17 cellular contexts compared by ENCODE assay signal in the genomic region with DNA sequence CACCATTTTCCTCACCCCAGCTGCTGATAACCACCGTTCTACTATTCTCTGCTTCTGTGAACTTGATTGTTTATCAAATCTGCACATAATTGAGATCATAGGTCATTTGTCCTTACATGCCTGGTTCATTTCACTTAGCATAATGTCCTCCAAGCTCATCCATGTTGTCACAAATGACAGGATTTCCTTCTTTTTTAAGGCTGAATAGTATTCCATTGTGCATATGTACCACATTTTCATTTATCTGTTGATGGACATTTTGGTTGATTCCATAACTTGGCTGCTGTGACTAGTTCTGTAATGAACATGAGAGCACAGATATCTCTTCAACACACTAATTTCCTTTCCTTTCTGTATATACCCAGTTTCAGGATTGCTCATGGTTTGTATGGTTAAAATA.
DNase-seq lines count a peak whose midpoint lies in the region; ATAC-seq, FAIRE-seq and TF ChIP-seq lines count a peak whose summit lies in the region.
"Had no signal": no experiment of that assay in that cellular context is flagged by ENCODE, and none has a peak within 500 bp of the region (broad histone marks: within the 10 kb centered on the region; RNA-seq: fewer than 3 reads in every experiment).

No MANE protein-coding gene starts in this region.

- H3K9me3 ChIP-seq in Panc1 (ENCODE audit: control insufficient read depth, insufficient read depth, low read depth, low read length) (no peaks in the 10 kb centered on the region), K562 (replicated peaks; ENCODE audit: control insufficient read depth, insufficient read depth, low read depth, low read length) (no peaks in the 10 kb centered on the region)
- H3K9me3 ChIP-seq: BE2C had no signal

- no peaks in the 10 kb centered on the region for H3K36me3 ChIP-seq in Panc1 (ENCODE audit: control insufficient read depth, insufficient read depth, low read length)
- no peaks in the 10 kb centered on the region for H3K36me3 ChIP-seq in K562 (ENCODE audit: control insufficient read depth, insufficient read depth, low read length)
- H3K36me3 ChIP-seq: BE2C had no signal

- H3K9me3 Mint-ChIP-seq in stimulated activated naive CD8-positive, alpha-beta T cell treated with anti-CD3 and anti-CD28 coated beads, Interleukin-15, amount 100 ng/mL, for 72 hours, result peaks cover 0 to 5% of the 10 kb centered on the region in 2 donors
- H3K9me3 Mint-ChIP-seq in chondrocyte (ENCODE audit: low read depth), result no peaks in the 10 kb centered on the region
- H3K9me3 Mint-ChIP-seq: CD8-positive, alpha-beta memory T cell; H9 had no signal

- CTCF ChIA-PET in Panc1 (lab: Charles Lee) (no interaction called here), K562 (lab: Yijun Ruan, JAX; ENCODE audit: low intra/inter-chr PET ratio) (no interaction called here)

- no peak overlapping the region for H3K27ac Mint-ChIP-seq in stimulated activated naive CD8-positive, alpha-beta T cell treated with anti-CD3 and anti-CD28 coated beads, Interleukin-15, amount 100 ng/mL, for 72 hours
- H3K27ac Mint-ChIP-seq in chondrocyte (ENCODE audit: unreplicated experiment), result no peak overlapping the region
- H3K27ac Mint-ChIP-seq: CD4-positive, CD25-positive, alpha-beta regulatory T cell; H9 had no signal

- FAIRE-seq in K562 (lab: Jason Lieb, UNC) (no peak), urothelium cell line (lab: Jason Lieb, UNC) (peak; percentile 77), D721Med (lab: Jason Lieb, UNC) (no peak)
- FAIRE-seq: G401.6 had no signal

- H3K4me2 ChIP-seq in K562 (ENCODE audit: insufficient read depth, low read length), result no peak overlapping the region

- no peak for TF ChIP-seq EP300 in K562 (IDR thresholded peaks at IDR 0.05; ENCODE audit: low read length)

- ATAC-seq in stimulated activated naive CD8-positive, alpha-beta T cell treated with anti-CD3 and anti-CD28 coated beads, Interleukin-15, amount 100 ng/mL, for 72 hours, result peak; percentile 48
- no peak for ATAC-seq in stimulated activated naive CD8-positive, alpha-beta T cell treated with anti-CD3 and anti-CD28 coated beads, Interleukin-15, Interleukin-2, amounts not matched to agents 100 U/mL and 50 U/mL, for 24 hours
- ATAC-seq in Panc1, result no peak
- ATAC-seq in K562, result no peak
- no peak for ATAC-seq in HG02970 (IDR thresholded peaks at IDR 0.05; ENCODE audit: low FRiP score, unreplicated experiment)

- H3K4me3 ChIP-seq in Panc1 (ENCODE audit: low read depth in 2 of 2, low read length in 2 of 2) (no peak overlapping the region), K562 (no peak overlapping the region)

- H2AFZ ChIP-seq in K562 (ENCODE audit: low read depth, low read length), result no peak overlapping the region

- no peak for TF ChIP-seq RAD21 in K562 (CRISPR knock-in tag; conservative IDR thresholded peaks at IDR 0.05 in 1 of 2, IDR thresholded peaks at IDR 0.05 in 1 of 2)

- H3K27ac ChIP-seq in Panc1 (ENCODE audit: low read length), result peak overlapping the region; percentile 34; the same call in 1 of the 2 replicates
- H3K27ac ChIP-seq in K562 (ENCODE audit: extremely low read depth, low read depth, low read length), result no peak overlapping the region

- H3K79me2 ChIP-seq in K562 (ENCODE audit: control insufficient read depth, insufficient read depth, low read length), result no peaks in the 10 kb centered on the region

- 10% methylated on average over 1 of the region's 1 CpG for WGBS in K562 (ENCODE audit: insufficient coverage, low coverage, missing lambda C conversion rate)

- no peaks in the 10 kb centered on the region for H3K4me1 Mint-ChIP-seq in stimulated activated naive CD8-positive, alpha-beta T cell treated with anti-CD3 and anti-CD28 coated beads, Interleukin-15, amount 100 ng/mL, for 72 hours
- H3K4me1 Mint-ChIP-seq in chondrocyte (ENCODE audit: low read depth), result no peaks in the 10 kb centered on the region
- H3K4me1 Mint-ChIP-seq: CD4-positive, CD25-positive, alpha-beta regulatory T cell; CD8-positive, alpha-beta memory T cell had no signal

- H3K4me1 ChIP-seq in Panc1 (ENCODE audit: control insufficient read depth, insufficient read depth, low read length) (no peaks in the 10 kb centered on the region), K562 (replicated peaks in 1 of 2; ENCODE audit: control insufficient read depth in 2 of 2, insufficient read depth in 2 of 2, low read length in 2 of 2) (peaks cover 4 to 11% of the 10 kb centered on the region in 2 experiments; a peak in 3 of 5 replicates)

- H3K9ac ChIP-seq in K562 (ENCODE audit: insufficient read depth in 1 of 2, low read depth in 2 of 2, low read length in 2 of 2), result no peak overlapping the region

- peaks cover 6% of the 10 kb centered on the region for H3K36me3 Mint-ChIP-seq in chondrocyte (ENCODE audit: low read depth)

- POLR2A ChIA-PET in Panc1 (lab: Charles Lee), result no interaction called here
- POLR2A ChIA-PET in K562 (lab: Yijun Ruan, JAX), result interaction anchor here (1.0 to 1.1 kb wide), 2 partner anchors 44 to 55 kb away, joined by 3 read pairs; no protein-coding TSS in a partner anchor

- no peaks in the 10 kb centered on the region for H3K27me3 Mint-ChIP-seq in stimulated activated naive CD8-positive, alpha-beta T cell treated with anti-CD3 and anti-CD28 coated beads, Interleukin-15, amount 100 ng/mL, for 72 hours
- no peaks in the 10 kb centered on the region for H3K27me3 Mint-ChIP-seq in chondrocyte (ENCODE audit: low read depth)
- H3K27me3 Mint-ChIP-seq: CD4-positive, CD25-positive, alpha-beta regulatory T cell; CD8-positive, alpha-beta memory T cell had no signal

- no peak overlapping the region for H3K4me3 Mint-ChIP-seq in stimulated activated naive CD8-positive, alpha-beta T cell treated with anti-CD3 and anti-CD28 coated beads, Interleukin-15, amount 100 ng/mL, for 72 hours
- H3K4me3 Mint-ChIP-seq in chondrocyte (ENCODE audit: unreplicated experiment), result no peak overlapping the region
- H3K4me3 Mint-ChIP-seq: CD4-positive, CD25-positive, alpha-beta regulatory T cell; CD8-positive, alpha-beta memory T cell; H9 had no signal

- H3K27me3 ChIP-seq in Panc1 (ENCODE audit: control insufficient read depth, insufficient read depth, low read length) (no peaks in the 10 kb centered on the region), K562 (ENCODE audit: control insufficient read depth in 2 of 2, insufficient read depth in 2 of 2, low read length in 2 of 2) (no peaks in the 10 kb centered on the region)
- H3K27me3 ChIP-seq: BE2C had no signal

- in situ Hi-C loops in Panc1 (cut with HindIII; ENCODE audit: low pct_unique_long_range_greater_than_20kb, low sequenced_read_pairs) (no loop called here), K562 (cut with MboI) (no loop called here)

- DNase-seq in stimulated activated naive CD8-positive, alpha-beta T cell treated with anti-CD3 and anti-CD28 coated beads, Interleukin-15, amount 100 ng/mL, for 72 hours, result no peak
- DNase-seq in stimulated activated naive CD8-positive, alpha-beta T cell treated with anti-CD3 and anti-CD28 coated beads, Interleukin-15, Interleukin-2, amounts not matched to agents 100 U/mL and 50 U/mL, for 24 hours, result no peak
- DNase-seq in Panc1 (ENCODE audit: low read depth, low spot score), result no peak
- no peak for DNase-seq in K562 (ENCODE audit: extremely low read depth in 1 of 4, low spot score in 3 of 4)
- DNase-seq in urothelium cell line (ENCODE audit: low spot score), result no peak
- DNase-seq in D721Med (ENCODE audit: insufficient read length, low spot score), result no peak
- DNase-seq in chondrocyte (ENCODE audit: low spot score), result no peak
- DNase-seq: ACHN; BE2C; C1 segment of cervical spinal cord; CD4-positive, CD25-positive, alpha-beta regulatory T cell; CD8-positive, alpha-beta memory T cell; COR-L47; GOT3; H9 had no signal

- TF ChIP-seq CTCF in Panc1 (IDR thresholded peaks at IDR 0.05) (no peak), K562 (IDR thresholded peaks at IDR 0.05 in 2 of 3, conservative IDR thresholded peaks at IDR 0.05 in 1 of 3; ENCODE audit: insufficient read depth in 2 of 3, low read depth in 1 of 3, low read length in 3 of 3) (no peak), D721Med (IDR thresholded peaks at IDR 0.05; ENCODE audit: insufficient read depth, missing control alignments) (no peak), chondrocyte (IDR thresholded peaks at IDR 0.05) (no peak)

- BruUV-seq in Panc1 (replicated peaks; lab: Mats Ljungman, UMichigan) (no TSS peak), K562 (replicated peaks; lab: Mats Ljungman, UMichigan) (no TSS peak)

- no peaks in the 10 kb centered on the region for H3K9me1 ChIP-seq in K562 (ENCODE audit: control insufficient read depth, insufficient read depth, low read length)

- no peak for TF ChIP-seq POLR2A in K562 (conservative IDR thresholded peaks at IDR 0.05)

- no peaks in the 10 kb centered on the region for H4K20me1 ChIP-seq in K562 (replicated peaks; ENCODE audit: control insufficient read depth, insufficient read depth, low read length)

- intact Hi-C loops in Panc1 (cut with micrococcal nuclease; ENCODE audit: unreplicated experiment), result no loop called here
- intact Hi-C loops in K562 (cut with micrococcal nuclease), result no loop called here

TF ChIP-seq in K562, 482 proteins besides CTCF, POLR2A, EP300 and RAD21:
- TF ChIP-seq RNF219 (CRISPR knock-in tag; IDR thresholded peaks at IDR 0.05) (no peak), ZNF146 (CRISPR knock-in tag; IDR thresholded peaks at IDR 0.05; ENCODE audit: unreplicated experiment) (peak; percentile 75)
